Comparison of ENCODE assay signal across 37 cellular contexts in the genomic region with DNA sequence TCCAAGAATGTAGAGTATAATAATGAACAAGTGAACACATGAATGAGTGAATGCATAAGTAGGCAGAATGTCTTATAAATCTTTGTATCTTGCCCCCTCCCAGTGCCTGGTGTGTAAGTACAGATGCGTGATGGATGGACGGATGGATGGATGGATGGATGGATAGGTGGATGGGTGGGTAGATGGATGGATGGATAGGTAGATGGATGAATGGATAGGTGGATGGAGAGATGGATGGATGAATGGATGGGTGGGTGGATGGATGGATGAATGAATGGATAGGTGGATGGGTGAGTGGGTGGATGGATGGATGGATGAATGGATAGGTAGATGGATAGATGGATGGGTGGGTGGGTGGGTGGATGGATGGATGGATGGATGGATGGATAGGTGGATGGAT.
"Had no signal": no experiment of that assay in that cellular context is flagged by ENCODE, and none has a peak within 500 bp of the region (broad histone marks: within the 10 kb centered on the region; RNA-seq: fewer than 3 reads in every experiment).

No MANE protein-coding gene starts in this region.

- H3K4me1 ChIP-seq: adrenal gland had no signal

- DNase-seq: activated B cell treated with CpG ODN at 0.5 μM for 24 hours; activated CD4-positive, alpha-beta memory T cell treated with anti-CD3 and anti-CD28 coated beads for 36 hours; activated CD4-positive, alpha-beta T cell treated with anti-CD3 and anti-CD28 coated beads for 4 hours; activated CD4-positive, alpha-beta T cell treated with anti-CD3 and anti-CD28 coated beads, Interleukin-2, amount 10 ng/mL, durations not matched to agents 24 days and 14 days; activated CD4-positive, alpha-beta T cell treated with anti-CD3 and anti-CD28 coated beads, Interleukin-2, amount 50 U/mL, for 1 hour; activated CD4-positive, alpha-beta T cell treated with anti-CD3 and anti-CD28 coated beads, Interleukin-2, amount 50 U/mL, for 4 hours; activated CD4-positive, CD25-positive, alpha-beta regulatory T cell treated with anti-CD3 and anti-CD28 coated beads, Interleukin-2, amount 50 U/mL, for 72 hours; activated CD8-positive, alpha-beta memory T cell treated with anti-CD3 and anti-CD28 coated beads, Interleukin-2, amount 50 U/mL, for 4 hours; activated CD8-positive, alpha-beta T cell treated with anti-CD3 and anti-CD28 coated beads for 36 hours; activated effector memory CD4-positive, alpha-beta T cell treated with anti-CD3 and anti-CD28 coated beads, Interleukin-2, amount 50 U/mL, for 16 hours; activated gamma-delta T cell treated with Interleukin-2 at 50 U/mL for 16 hours; activated naive CD4-positive, alpha-beta T cell; activated naive CD4-positive, alpha-beta T cell treated with anti-CD3 and anti-CD28 coated beads for 36 hours; activated naive CD4-positive, alpha-beta T cell treated with anti-CD3 and anti-CD28 coated beads, Interleukin-2, amount 50 U/mL, for 16 hours; activated naive CD8-positive, alpha-beta T cell treated with anti-CD3 and anti-CD28 coated beads for 36 hours; activated T-cell treated with anti-CD3 and anti-CD28 coated beads for 4 hours; activated T-cell treated with anti-CD3 and anti-CD28 coated beads, Interleukin-2, amount 50 U/mL, for 1 hour; activated T-cell treated with anti-CD3 and anti-CD28 coated beads, Interleukin-2, amount 50 U/mL, for 4 hours; activated T-cell treated with anti-CD3 and anti-CD28 coated beads, Interleukin-2, amount 50 U/mL, for 72 hours; amniotic stem cell; aorta; brain microvascular endothelial cell; central memory CD4-positive, alpha-beta T cell; T-helper 1 cell; T-helper 2 cell; T-helper 9 cell had no signal

- H3K27ac Mint-ChIP-seq: activated B cell treated with CpG ODN at 0.5 μM for 24 hours; activated CD4-positive, alpha-beta memory T cell treated with anti-CD3 and anti-CD28 coated beads for 36 hours; activated CD4-positive, alpha-beta T cell treated with anti-CD3 and anti-CD28 coated beads, Interleukin-2, amount 10 ng/mL, durations not matched to agents 24 days and 14 days; activated CD8-positive, alpha-beta T cell treated with anti-CD3 and anti-CD28 coated beads for 36 hours; activated naive CD4-positive, alpha-beta T cell treated with anti-CD3 and anti-CD28 coated beads for 36 hours; activated naive CD4-positive, alpha-beta T cell treated with anti-CD3 and anti-CD28 coated beads, Interleukin-2, amount 50 U/mL, for 72 hours; activated naive CD8-positive, alpha-beta T cell treated with anti-CD3 and anti-CD28 coated beads for 36 hours; activated T-cell treated with anti-CD3 and anti-CD28 coated beads, Interleukin-2, amount 50 U/mL, for 72 hours; activated T-helper 1 cell treated with anti-CD3 and anti-CD28 coated beads, Interleukin-12 subunit alpha, Interleukin-12 subunit beta, Interleukin-2, Interleukin-4 antibody, amounts not matched to agents 30 ng/mL and 10 ng/mL and 1 ng/mL, durations not matched to agents 14 hours and 24 hours and 36 hours; activated T-helper 17 cell treated with anti-CD3 and anti-CD28 coated beads, Interleukin-2, amount 50 U/mL, for 72 hours; T-helper 1 cell treated with Interleukin-12 subunit alpha and Interleukin-12 subunit beta and Interleukin-4 antibody, amounts not matched to agents 30 μg/mL and 1 μg/mL, for 36 hours; T-helper 2 cell treated with Interferon-gamma antibody and Interleukin-4, amounts not matched to agents 5 μg/mL and 100 μg/mL, for 36 hours had no signal

- H3K27me3 ChIP-seq: adrenal gland, body of pancreas, brain microvascular endothelial cell, breast epithelium had no signal

- H3K9me3 Mint-ChIP-seq: activated CD4-positive, alpha-beta memory T cell treated with anti-CD3 and anti-CD28 coated beads for 36 hours; activated CD8-positive, alpha-beta T cell treated with anti-CD3 and anti-CD28 coated beads for 36 hours; activated naive CD4-positive, alpha-beta T cell treated with anti-CD3 and anti-CD28 coated beads for 36 hours; activated naive CD8-positive, alpha-beta T cell treated with anti-CD3 and anti-CD28 coated beads for 36 hours; activated T-cell treated with anti-CD3 and anti-CD28 coated beads, Interleukin-2, amount 50 U/mL, for 4 hours; activated T-helper 17 cell treated with anti-CD3 and anti-CD28 coated beads, Interleukin-2, amount 50 U/mL, for 72 hours; T-helper 2 cell treated with Interferon-gamma antibody and Interleukin-4, amounts not matched to agents 5 μg/mL and 100 μg/mL, for 36 hours had no signal

- H3K4me1 Mint-ChIP-seq: activated CD4-positive, alpha-beta T cell treated with anti-CD3 and anti-CD28 coated beads, Interleukin-2, amount 10 ng/mL, durations not matched to agents 24 days and 14 days had no signal

- H3K36me3 Mint-ChIP-seq: activated CD4-positive, alpha-beta memory T cell treated with anti-CD3 and anti-CD28 coated beads for 36 hours; activated naive CD4-positive, alpha-beta T cell treated with anti-CD3 and anti-CD28 coated beads, Interleukin-2, amount 50 U/mL, for 72 hours; activated naive CD8-positive, alpha-beta T cell treated with anti-CD3 and anti-CD28 coated beads for 36 hours had no signal

- ATAC-seq: activated CD8-positive, alpha-beta T cell treated with anti-CD3 and anti-CD28 coated beads for 36 hours; activated T-cell treated with anti-CD3 and anti-CD28 coated beads, Interleukin-2, amount 50 U/mL, for 4 hours; activated T-cell treated with anti-CD3 and anti-CD28 coated beads, Interleukin-2, amount 50 U/mL, for 72 hours; body of pancreas had no signal

- H3K4me3 Mint-ChIP-seq: activated B cell treated with CpG ODN at 0.5 μM for 24 hours; activated CD4-positive, alpha-beta memory T cell treated with anti-CD3 and anti-CD28 coated beads for 36 hours; activated CD4-positive, alpha-beta T cell treated with anti-CD3 and anti-CD28 coated beads, Interleukin-2, amount 10 ng/mL, durations not matched to agents 24 days and 14 days; activated CD8-positive, alpha-beta T cell treated with anti-CD3 and anti-CD28 coated beads for 36 hours; activated naive CD4-positive, alpha-beta T cell treated with anti-CD3 and anti-CD28 coated beads for 36 hours; activated naive CD8-positive, alpha-beta T cell treated with anti-CD3 and anti-CD28 coated beads for 36 hours; activated T-cell treated with anti-CD3 and anti-CD28 coated beads, Interleukin-2, amount 50 U/mL, for 4 hours; activated T-cell treated with anti-CD3 and anti-CD28 coated beads, Interleukin-2, amount 50 U/mL, for 72 hours; activated T-helper 1 cell treated with anti-CD3 and anti-CD28 coated beads, Interleukin-12 subunit alpha, Interleukin-12 subunit beta, Interleukin-2, Interleukin-4 antibody, amounts not matched to agents 30 ng/mL and 10 ng/mL and 1 ng/mL, durations not matched to agents 14 hours and 24 hours and 36 hours; activated T-helper 17 cell treated with anti-CD3 and anti-CD28 coated beads, Interleukin-2, amount 50 U/mL, for 72 hours; T-helper 1 cell treated with Interleukin-12 subunit alpha and Interleukin-12 subunit beta and Interleukin-4 antibody, amounts not matched to agents 30 μg/mL and 1 μg/mL, for 36 hours; T-helper 2 cell treated with Interferon-gamma antibody and Interleukin-4, amounts not matched to agents 5 μg/mL and 100 μg/mL, for 36 hours had no signal

- FAIRE-seq: astrocyte, TTC549 had no signal

- H3K4me3 ChIP-seq: adrenal gland, body of pancreas, breast epithelium had no signal

- H3K27me3 Mint-ChIP-seq: activated B cell treated with CpG ODN at 0.5 μM for 24 hours; activated CD8-positive, alpha-beta T cell treated with anti-CD3 and anti-CD28 coated beads for 36 hours had no signal

- H3K9me3 ChIP-seq: adrenal gland, body of pancreas, breast epithelium had no signal

- H3K27ac ChIP-seq: adrenal gland, body of pancreas, brain microvascular endothelial cell, breast epithelium, VCaP had no signal

- H3K36me3 ChIP-seq: adrenal gland, brain microvascular endothelial cell, breast epithelium had no signal
